7 cellular contexts compared by ENCODE assay signal in genomic region chr14:67815573-67816235, GRCh38.
A peak's percentile ranks its signal among the peaks of the same experiment; 100 is the strongest.
DNase-seq lines count a peak whose midpoint lies in the region; ATAC-seq and TF ChIP-seq lines count a peak whose summit lies in the region.

No MANE protein-coding gene starts in this region.

- peak overlapping the region; percentile 83 for H3K4me3 Mint-ChIP-seq in dendritic cell treated with granulocyte-macrophage colony-stimulating factor and Interleukin-4, amounts not matched to agents 40 ng/mL and 50 ng/mL, for 4 days

- ATAC-seq in GM19455 (IDR thresholded peaks at IDR 0.05; ENCODE audit: unreplicated experiment) (no peak), GM18870 (IDR thresholded peaks at IDR 0.05; ENCODE audit: unreplicated experiment) (no peak)

- peaks cover 2% of the 10 kb centered on the region for H3K4me1 ChIP-seq in NT2/D1 (ENCODE audit: insufficient read depth, insufficient read length)
- peaks cover 14 to 30% of the 10 kb centered on the region in 2 donors for H3K4me1 ChIP-seq in muscle layer of duodenum (ENCODE audit: control insufficient read depth in 1 of 2, insufficient read depth in 2 of 2, low read length in 2 of 2)

- peaks cover 65% of the 10 kb centered on the region for H3K4me1 Mint-ChIP-seq in dendritic cell treated with granulocyte-macrophage colony-stimulating factor and Interleukin-4, amounts not matched to agents 40 ng/mL and 50 ng/mL, for 4 days (ENCODE audit: low read depth)

- H3K9me3 ChIP-seq in NT2/D1 (ENCODE audit: insufficient read depth, low read length) (no peaks in the 10 kb centered on the region), muscle layer of duodenum (ENCODE audit: control insufficient read depth in 1 of 2, low read length in 2 of 2) (no peaks in the 10 kb centered on the region)

- intact Hi-C loops in dendritic cell treated with granulocyte-macrophage colony-stimulating factor and Interleukin-4, amounts not matched to agents 40 ng/mL and 50 ng/mL, for 4 days (cut with micrococcal nuclease) = loop anchor here (10.0 kb wide), 1 partner anchor 51 kb away; no protein-coding TSS in a partner anchor

- peak overlapping the region; percentile 60 for H3K27ac ChIP-seq in muscle layer of duodenum (ENCODE audit: low read length)

- H3K36me3 ChIP-seq in NT2/D1 (ENCODE audit: insufficient read depth, insufficient read length, low read length) (peaks cover 20% of the 10 kb centered on the region), muscle layer of duodenum (ENCODE audit: control insufficient read depth in 1 of 2, insufficient read depth in 2 of 2, low read length in 2 of 2) (peaks cover 5 to 22% of the 10 kb centered on the region in 2 donors)

- no peaks in the 10 kb centered on the region for H3K9me3 Mint-ChIP-seq in dendritic cell treated with granulocyte-macrophage colony-stimulating factor and Interleukin-4, amounts not matched to agents 40 ng/mL and 50 ng/mL, for 4 days

- peak overlapping the region; percentile 58 for H3K9ac ChIP-seq in NT2/D1 (ENCODE audit: insufficient read length, low read depth)

- DNase-seq in GM12864 (ENCODE audit: low read depth) (no peak), NT2/D1 (ENCODE audit: low read depth, low spot score) (no peak), NCI-H2029 (lab: John Stamatoyannopoulos, UW) (no peak)

- no peak for TF ChIP-seq CTCF in GM12864 (IDR thresholded peaks at IDR 0.05; ENCODE audit: low read depth, low read length, missing control alignments)

- peak overlapping the region; percentile 94 for H3K27ac Mint-ChIP-seq in dendritic cell treated with granulocyte-macrophage colony-stimulating factor and Interleukin-4, amounts not matched to agents 40 ng/mL and 50 ng/mL, for 4 days

- peaks cover 61% of the 10 kb centered on the region for H3K36me3 Mint-ChIP-seq in dendritic cell treated with granulocyte-macrophage colony-stimulating factor and Interleukin-4, amounts not matched to agents 40 ng/mL and 50 ng/mL, for 4 days (ENCODE audit: low read depth)

- H3K27me3 ChIP-seq in NT2/D1 (ENCODE audit: insufficient read depth, insufficient read length) (no peaks in the 10 kb centered on the region), muscle layer of duodenum (ENCODE audit: low read depth, low read length) (no peaks in the 10 kb centered on the region)

- H3K27me3 Mint-ChIP-seq in dendritic cell treated with granulocyte-macrophage colony-stimulating factor and Interleukin-4, amounts not matched to agents 40 ng/mL and 50 ng/mL, for 4 days = no peaks in the 10 kb centered on the region

- H3K4me3 ChIP-seq in GM12864 (ENCODE audit: low read depth, low read length) = peak overlapping the region; percentile 78
- H3K4me3 ChIP-seq in NT2/D1 (ENCODE audit: insufficient read length, low read depth) = peak overlapping the region; percentile 65
- H3K4me3 ChIP-seq in muscle layer of duodenum (ENCODE audit: low read depth in 1 of 2, low read length in 2 of 2) = peak overlapping the region; percentile 85 to 88
